In the genomic region with DNA sequence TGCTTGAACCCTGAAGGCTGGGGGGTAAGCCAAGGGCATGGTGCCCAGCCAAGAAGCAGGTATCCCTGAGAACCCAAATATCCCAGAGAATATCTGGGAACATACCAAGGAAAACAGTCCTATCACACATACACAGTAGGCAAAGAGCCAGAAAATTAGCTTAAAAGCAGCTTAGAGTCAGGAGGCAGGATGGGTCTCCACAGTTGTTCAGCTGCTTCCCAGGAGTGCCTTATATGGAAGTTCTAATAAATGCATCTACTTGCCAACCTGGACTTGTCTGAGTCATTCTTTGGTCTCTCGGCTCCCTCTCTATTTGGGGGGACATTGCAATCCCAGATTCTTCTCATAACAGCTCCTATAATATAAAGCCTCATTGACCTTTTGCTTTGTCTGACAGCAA, we compare ENCODE assay signal across 16 cellular contexts. TPM values are rescaled to one million over a fixed set of nuclear protein-coding genes. Genes with fewer than 3 reads are reported as not detected.
DNase-seq lines count a peak whose midpoint lies in the region; ATAC-seq and TF ChIP-seq lines count a peak whose summit lies in the region.
"Had no signal": no experiment of that assay in that cellular context is flagged by ENCODE, and none has a peak within 500 bp of the region (broad histone marks: within the 10 kb centered on the region; RNA-seq: fewer than 3 reads in every experiment).

No MANE protein-coding gene starts in this region.

- no peak overlapping the region for H3K27ac Mint-ChIP-seq in activated naive CD4-positive, alpha-beta T cell treated with anti-CD3 and anti-CD28 coated beads, Interleukin-2, amount 10 ng/mL, durations not matched to agents 7 days and 5 days
- H3K27ac Mint-ChIP-seq: CD8-positive, alpha-beta T cell; mesothelial cell of epicardium; neural progenitor cell had no signal

- peaks cover 20% of the 10 kb centered on the region for H3K36me3 Mint-ChIP-seq in activated naive CD4-positive, alpha-beta T cell treated with anti-CD3 and anti-CD28 coated beads, Interleukin-2, amount 10 ng/mL, durations not matched to agents 7 days and 5 days

- TF ChIP-seq CTCF in right atrium auricular region (IDR thresholded peaks at IDR 0.05) (no peak), thoracic aorta (IDR thresholded peaks at IDR 0.05) (no peak)

- H3K9me3 ChIP-seq in right atrium auricular region (no peaks in the 10 kb centered on the region), SJCRH30 (replicated peaks) (no peaks in the 10 kb centered on the region), thoracic aorta (no peaks in the 10 kb centered on the region)

- H3K4me3 Mint-ChIP-seq in activated naive CD4-positive, alpha-beta T cell treated with anti-CD3 and anti-CD28 coated beads, Interleukin-2, amount 10 ng/mL, durations not matched to agents 7 days and 5 days = no peak overlapping the region
- H3K4me3 Mint-ChIP-seq: CD8-positive, alpha-beta T cell; mesothelial cell of epicardium; neural progenitor cell had no signal

- H3K27ac ChIP-seq in right atrium auricular region = peak overlapping the region; percentile 26 to 66
- H3K27ac ChIP-seq in SJCRH30 = no peak overlapping the region
- peak overlapping the region; percentile 52 to 57 for H3K27ac ChIP-seq in thoracic aorta
- H3K27ac ChIP-seq: hepatocyte, neural progenitor cell had no signal

- H3K4me1 Mint-ChIP-seq in activated naive CD4-positive, alpha-beta T cell treated with anti-CD3 and anti-CD28 coated beads, Interleukin-2, amount 10 ng/mL, durations not matched to agents 7 days and 5 days = peaks cover 3% of the 10 kb centered on the region
- H3K4me1 Mint-ChIP-seq: mesothelial cell of epicardium had no signal

- H3K27me3 ChIP-seq in right atrium auricular region (no peaks in the 10 kb centered on the region), SJCRH30 (no peaks in the 10 kb centered on the region), thoracic aorta (replicated peaks; ENCODE audit: insufficient read depth) (no peaks in the 10 kb centered on the region)
- H3K27me3 ChIP-seq: hepatocyte, neural progenitor cell had no signal

- no peak overlapping the region for H3K4me3 ChIP-seq in right atrium auricular region
- H3K4me3 ChIP-seq in SJCRH30 = no peak overlapping the region
- H3K4me3 ChIP-seq in thoracic aorta = no peak overlapping the region
- H3K4me3 ChIP-seq: hepatocyte, neural progenitor cell had no signal

- H3K9me3 Mint-ChIP-seq in activated naive CD4-positive, alpha-beta T cell treated with anti-CD3 and anti-CD28 coated beads, Interleukin-2, amount 10 ng/mL, durations not matched to agents 7 days and 5 days = no peaks in the 10 kb centered on the region
- H3K9me3 Mint-ChIP-seq: CD8-positive, alpha-beta T cell; mesothelial cell of epicardium; neural progenitor cell had no signal

- DNase-seq in right atrium auricular region (ENCODE audit: low spot score) (no peak), cardiac septum (ENCODE audit: low spot score) (no peak), SJCRH30 (peak; percentile 39 to 68), fibroblast of peridontal ligament (ENCODE audit: extremely low read depth) (peak; percentile 21), thoracic aorta (ENCODE audit: low spot score) (no peak)
- DNase-seq in activated naive CD4-positive, alpha-beta T cell treated with anti-CD3 and anti-CD28 coated beads, Interleukin-2, amount 10 ng/mL, durations not matched to agents 7 days and 5 days = no peak
- DNase-seq in activated CD8-positive, alpha-beta memory T cell treated with anti-CD3 and anti-CD28 coated beads, Interleukin-2, amount 50 U/mL, for 48 hours = no peak
- DNase-seq: activated CD4-positive, alpha-beta T cell treated with anti-CD3 and anti-CD28 coated beads for 48 hours; activated naive CD4-positive, alpha-beta T cell treated with Interleukin-2 at 50 U/mL for 16 hours; CD8-positive, alpha-beta T cell; kidney had no signal

- no peaks in the 10 kb centered on the region for H3K27me3 Mint-ChIP-seq in activated naive CD4-positive, alpha-beta T cell treated with anti-CD3 and anti-CD28 coated beads, Interleukin-2, amount 10 ng/mL, durations not matched to agents 7 days and 5 days

- CTCF ChIA-PET in activated naive CD4-positive, alpha-beta T cell treated with anti-CD3 and anti-CD28 coated beads, Interleukin-2, amount 10 ng/mL, durations not matched to agents 7 days and 5 days (lab: Charles Lee) = no interaction called here

- ATAC-seq in thoracic aorta (ENCODE audit: insufficient number of reproducible peaks, low FRiP score, low read depth) (no peak), HG03025 (IDR thresholded peaks at IDR 0.05; ENCODE audit: low FRiP score, unreplicated experiment) (no peak)
- ATAC-seq: CD8-positive, alpha-beta T cell; esophagus mucosa had no signal

- H3K4me1 ChIP-seq in right atrium auricular region (no peaks in the 10 kb centered on the region), SJCRH30 (peaks cover 7% of the 10 kb centered on the region), thoracic aorta (ENCODE audit: control insufficient read depth in 1 of 2, low read depth in 2 of 2) (peaks cover 0 to 24% of the 10 kb centered on the region in 2 donors)
- H3K4me1 ChIP-seq: neural progenitor cell had no signal

- H3K36me3 ChIP-seq in right atrium auricular region (peaks cover 44% of the 10 kb centered on the region), SJCRH30 (peaks cover 44% of the 10 kb centered on the region), thoracic aorta (peaks cover 8% of the 10 kb centered on the region)
- H3K36me3 ChIP-seq: neural progenitor cell had no signal

- intact Hi-C loops in cardiac septum (cut with DNase I) = no loop called here

RNA-seq across cellular contexts. Expression of gene GPR135, which starts 9.0 kb away (rescaled TPM):
- total RNA-seq in right atrium auricular region = 1 to 10 TPM; 4.1 to 5.0 TPM
- total RNA-seq in cardiac septum = 3.2 TPM
- 1.8 and 2.3 TPM in 2 replicates for total RNA-seq in SJCRH30 (2014; rRNA removed; shearing (Covaris generic))
- 10 to 100 TPM; 13.8 to 20.3 TPM for total RNA-seq in thoracic aorta

RNA-seq across cellular contexts. Expression of gene L3HYPDH, which starts 10.0 kb away (rescaled TPM):
- total RNA-seq in right atrium auricular region (10 to 100 TPM; 26.5 to 29.8 TPM), cardiac septum (20.3 TPM), thoracic aorta (10 to 100 TPM; 69.0 to 74.9 TPM)
- 10.5 and 13.7 TPM in 2 replicates for total RNA-seq in SJCRH30 (2014; rRNA removed; shearing (Covaris generic))

RNA-seq across cellular contexts. Expression of gene JKAMP, which starts 10.1 kb away (rescaled TPM):
- total RNA-seq in right atrium auricular region = 10 to 100 TPM; 38.0 to 66.0 TPM
- 21.1 TPM for total RNA-seq in cardiac septum
- total RNA-seq in SJCRH30 (2014; rRNA removed; shearing (Covaris generic)) = 55.7 and 65.0 TPM in 2 replicates
- 10 to 100 TPM; 57.4 to 75.1 TPM for total RNA-seq in thoracic aorta

Comparison
In these comparisons a context has a peak if more than half of its experiments do, and no peak if none do; other contexts are left out.
1. DNase-seq: peak in SJCRH30 (2 of 2) and fibroblast of peridontal ligament (single experiment); none in right atrium auricular region (single experiment), cardiac septum (single experiment), thoracic aorta (single experiment), activated naive CD4-positive, alpha-beta T cell treated with anti-CD3 and anti-CD28 coated beads, Interleukin-2, amount 10 ng/mL, durations not matched to agents 7 days and 5 days (single experiment) and activated CD8-positive, alpha-beta memory T cell treated with anti-CD3 and anti-CD28 coated beads, Interleukin-2, amount 50 U/mL, for 48 hours (single experiment).